Comparison of ENCODE assay signal across 9 cellular contexts in the genomic region with DNA sequence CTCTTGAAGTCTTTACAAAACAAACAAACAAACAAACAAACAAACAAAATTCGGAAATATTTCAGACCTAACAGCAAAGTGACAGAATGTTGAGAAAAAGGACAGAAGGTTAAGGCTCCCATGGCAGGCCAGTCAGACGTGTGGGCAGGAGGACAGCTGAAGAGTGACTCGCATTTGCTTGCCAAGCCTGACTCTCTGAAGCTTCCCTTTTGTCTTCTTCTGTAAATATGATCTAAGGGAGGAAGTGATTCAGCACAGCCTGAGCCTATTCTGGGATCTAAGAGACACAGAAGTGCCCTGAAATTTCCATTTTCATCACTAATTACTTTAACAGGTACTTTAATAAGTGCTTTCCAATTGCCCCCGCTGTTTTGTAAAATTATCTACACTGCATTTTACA.
A peak's percentile ranks its signal among the peaks of the same experiment; 100 is the strongest.
DNase-seq lines count a peak whose midpoint lies in the region; ATAC-seq and TF ChIP-seq lines count a peak whose summit lies in the region.
"Had no signal": no experiment of that assay in that cellular context is flagged by ENCODE, and none has a peak within 500 bp of the region (broad histone marks: within the 10 kb centered on the region; RNA-seq: fewer than 3 reads in every experiment).

No MANE protein-coding gene starts in this region.

- H3K27ac ChIP-seq in mesodermal cell (ENCODE audit: low read depth, low read length, severe bottlenecking) (peak overlapping the region; percentile 72), stomach (no peak overlapping the region)

- H3K27ac Mint-ChIP-seq in naive thymus-derived CD8-positive, alpha-beta T cell = no peak overlapping the region

- no peak for TF ChIP-seq EP300 in stomach (IDR thresholded peaks at IDR 0.05)

- intact Hi-C loops in stomach (cut with DNase I; ENCODE audit: low total_unique reads) = no loop called here

- peaks cover 0 to 8% (median 0%) of the 10 kb centered on the region in 3 donors for H3K36me3 Mint-ChIP-seq in naive thymus-derived CD8-positive, alpha-beta T cell

- H3K9me3 ChIP-seq in mesodermal cell (ENCODE audit: control insufficient read depth, low read length) (peaks cover 19% of the 10 kb centered on the region), stomach (peaks cover 0 to 7% (median 2%) of the 10 kb centered on the region in 4 donors)

- H3K4me3 ChIP-seq in mesodermal cell (ENCODE audit: extremely low read depth, insufficient read depth, low read length, poor library complexity, severe bottlenecking) (no peak overlapping the region), stomach (no peak overlapping the region)

- 46 to 58% methylated on average over 2 to 3 of the region's 4 CpGs for WGBS in mesodermal cell (ENCODE audit: insufficient coverage in 2 of 2), 2 experiments
- 31 to 51% (median 42%) methylated on average over 4 of the region's 4 CpGs for WGBS in stomach, 5 donors

- H3K27me3 ChIP-seq in stomach = no peaks in the 10 kb centered on the region

- no peaks in the 10 kb centered on the region for H3K4me1 Mint-ChIP-seq in naive thymus-derived CD8-positive, alpha-beta T cell

- no peak for TF ChIP-seq CTCF in stomach (IDR thresholded peaks at IDR 0.05)

- no peaks in the 10 kb centered on the region for H3K27me3 Mint-ChIP-seq in naive thymus-derived CD8-positive, alpha-beta T cell

- H3K36me3 ChIP-seq in mesodermal cell (ENCODE audit: control insufficient read depth, insufficient read depth, low read length) (no peaks in the 10 kb centered on the region), stomach (no peaks in the 10 kb centered on the region)

- no peak for ATAC-seq in naive thymus-derived CD8-positive, alpha-beta T cell

- peaks cover 15% of the 10 kb centered on the region for H3K4me1 ChIP-seq in mesodermal cell (ENCODE audit: control insufficient read depth, insufficient read depth, low read length, poor library complexity, severe bottlenecking)
- H3K4me1 ChIP-seq in stomach = no peaks in the 10 kb centered on the region

- no peak overlapping the region for H3K4me3 Mint-ChIP-seq in naive thymus-derived CD8-positive, alpha-beta T cell

- no peak for TF ChIP-seq POLR2A in stomach (IDR thresholded peaks at IDR 0.05)

- DNase-seq in EL = peak; percentile 70
- peak; percentile 11 for DNase-seq in NCI-H1105 (lab: John Stamatoyannopoulos, UW)
- DNase-seq in amniotic epithelial cell (ENCODE audit: low read depth) = peak; percentile 9
- DNase-seq in stomach = no peak
- no peak for DNase-seq in mucosa of gallbladder (ENCODE audit: low spot score)
- no peak for DNase-seq in naive thymus-derived CD8-positive, alpha-beta T cell
- no peak for DNase-seq in activated naive CD4-positive, alpha-beta T cell treated with anti-CD3 and anti-CD28 coated beads, Interleukin-2, amount 50 U/mL, for 16 hours
- DNase-seq: stimulated activated CD8-positive, alpha-beta memory T cell treated with anti-CD3 and anti-CD28 coated beads, Interleukin-4, amount 100 ng/mL, for 48 hours had no signal

- peaks cover 0 to 36% (median 13%) of the 10 kb centered on the region in 9 donors for H3K9me3 Mint-ChIP-seq in naive thymus-derived CD8-positive, alpha-beta T cell

- POLR2A ChIA-PET in naive thymus-derived CD8-positive, alpha-beta T cell (lab: Charles Lee) = no interaction called here

Comparison
In these comparisons a context has a peak if more than half of its experiments do, and no peak if none do; other contexts are left out.
1. DNase-seq: peak in EL (single experiment), NCI-H1105 (single experiment) and amniotic epithelial cell (single experiment); none in stomach (single experiment), mucosa of gallbladder (single experiment), naive thymus-derived CD8-positive, alpha-beta T cell (0 of 10) and activated naive CD4-positive, alpha-beta T cell treated with anti-CD3 and anti-CD28 coated beads, Interleukin-2, amount 50 U/mL, for 16 hours (single experiment).